In genomic region chr5:96935556-96936430, GRCh38 we compare ENCODE assay signal across 8 cellular contexts. TPM values are rescaled to one million over a fixed set of nuclear protein-coding genes. Genes with fewer than 3 reads are reported as not detected.
DNase-seq lines count a peak whose midpoint lies in the region; ATAC-seq and TF ChIP-seq lines count a peak whose summit lies in the region.

Gene LNPEP, plus strand, starts transcription at chr5:96936080. Its CDS starts 76 bp downstream, at chr5:96936156.

- H3K4me1 ChIP-seq in BLaER1 (peaks cover 47% of the 10 kb centered on the region), left lung (peaks cover 14 to 59% of the 10 kb centered on the region in 2 donors)

- DNase-seq in NCI-H748 (lab: John Stamatoyannopoulos, UW; ENCODE audit: unreplicated experiment) (peak; percentile 97), left lung (peak; percentile 98 to 100)
- DNase-seq in activated CD4-positive, alpha-beta T cell treated with anti-CD3 and anti-CD28 coated beads, Interleukin-2, amount 50 U/mL, for 24 hours (ENCODE audit: low read depth in 1 of 2, low spot score in 1 of 2): peak; percentile 86 to 90
- peak; percentile 89 to 90 for DNase-seq in stimulated activated CD4-positive, alpha-beta T cell treated with anti-CD3 and anti-CD28 coated beads, Interleukin-2, amount 100 ng/mL, for 48 hours

- H3K27ac Mint-ChIP-seq in dendritic cell treated with granulocyte-macrophage colony-stimulating factor and Interleukin-4, amounts not matched to agents 40 ng/mL and 50 ng/mL, for 4 days: peak within 1 kb of the TSS; percentile 99

- H3K4me3 ChIP-seq in BLaER1 (peak within 1 kb of the TSS; percentile 82), left lung (peak within 1 kb of the TSS; percentile 71 to 72)

- H3K4me2 ChIP-seq in BLaER1: peak within 1 kb of the TSS; percentile 88

- H3K4me1 Mint-ChIP-seq in dendritic cell treated with granulocyte-macrophage colony-stimulating factor and Interleukin-4, amounts not matched to agents 40 ng/mL and 50 ng/mL, for 4 days (ENCODE audit: low read depth): peaks cover 61% of the 10 kb centered on the region

- no peaks in the 10 kb centered on the region for H3K9me3 ChIP-seq in BLaER1
- no peaks in the 10 kb centered on the region for H3K9me3 ChIP-seq in left lung

- ATAC-seq in GM19351 (IDR thresholded peaks at IDR 0.05; ENCODE audit: unreplicated experiment) (peak; percentile 48), HG03521 (IDR thresholded peaks at IDR 0.05; ENCODE audit: unreplicated experiment) (peak; percentile 37), left lung (peak; percentile 89)

- no peaks in the 10 kb centered on the region for H3K36me3 ChIP-seq in BLaER1
- H3K36me3 ChIP-seq in left lung: no peaks in the 10 kb centered on the region

- peak within 1 kb of the TSS; percentile 89 for H3K9ac ChIP-seq in BLaER1

- H3K36me3 Mint-ChIP-seq in dendritic cell treated with granulocyte-macrophage colony-stimulating factor and Interleukin-4, amounts not matched to agents 40 ng/mL and 50 ng/mL, for 4 days (ENCODE audit: low read depth): peaks cover 30% of the 10 kb centered on the region

- no peak for TF ChIP-seq CTCF in left lung (IDR thresholded peaks at IDR 0.05)

- peak within 1 kb of the TSS; percentile 97 for H3K27ac ChIP-seq in BLaER1
- peak within 1 kb of the TSS; percentile 98 to 99 for H3K27ac ChIP-seq in left lung

- intact Hi-C loops in dendritic cell treated with granulocyte-macrophage colony-stimulating factor and Interleukin-4, amounts not matched to agents 40 ng/mL and 50 ng/mL, for 4 days (cut with micrococcal nuclease): loop anchor here (1.0 to 2.0 kb wide), 3 partner anchors 39 to 127 kb away; no protein-coding TSS in a partner anchor
- intact Hi-C loops in left lung (cut with DNase I): no loop called here

- H3K9me3 Mint-ChIP-seq in dendritic cell treated with granulocyte-macrophage colony-stimulating factor and Interleukin-4, amounts not matched to agents 40 ng/mL and 50 ng/mL, for 4 days: no peaks in the 10 kb centered on the region

- H3K4me3 Mint-ChIP-seq in dendritic cell treated with granulocyte-macrophage colony-stimulating factor and Interleukin-4, amounts not matched to agents 40 ng/mL and 50 ng/mL, for 4 days: peak within 1 kb of the TSS; percentile 88

- H3K27me3 ChIP-seq in BLaER1: no peaks in the 10 kb centered on the region
- H3K27me3 ChIP-seq in left lung: no peaks in the 10 kb centered on the region

- H3K27me3 Mint-ChIP-seq in dendritic cell treated with granulocyte-macrophage colony-stimulating factor and Interleukin-4, amounts not matched to agents 40 ng/mL and 50 ng/mL, for 4 days: no peaks in the 10 kb centered on the region

- H4K20me1 ChIP-seq in BLaER1: peaks cover 23% of the 10 kb centered on the region; the same call in 1 of the 2 replicates

RNA-seq across cellular contexts. Expression of gene LNPEP, which starts in this region (rescaled TPM):
- 10 to 100 TPM; 37.3 to 40.6 TPM for total RNA-seq in left lung

Comparison
In these comparisons a context has a peak if more than half of its experiments do, and no peak if none do; other contexts are left out.
1. Peak in every context shown above with its lines: DNase-seq, ATAC-seq, H3K4me3 ChIP-seq and H3K27ac ChIP-seq.
2. ATAC-seq: peak in every context shown above with its lines; median percentile 89 in left lung; 48 in GM19351; 37 in HG03521.